In genomic region chr10:67764012-67764822, GRCh38 we compare ENCODE assay signal across 8 cellular contexts.
DNase-seq lines count a peak whose midpoint lies in the region; ATAC-seq, FAIRE-seq and TF ChIP-seq lines count a peak whose summit lies in the region.

No MANE protein-coding gene starts in this region.

- no peaks in the 10 kb centered on the region for H3K36me3 ChIP-seq in psoas muscle (ENCODE audit: insufficient read depth in 1 of 2, low read depth in 1 of 2)

- WGBS in right cardiac atrium: under 1% methylated on average over 56 of the region's 56 CpGs
- WGBS in psoas muscle, 3 donors: 0 to 1% (median 0%) methylated on average over 56 of the region's 56 CpGs

- no peaks in the 10 kb centered on the region for H3K9me3 ChIP-seq in T-helper 17 cell (ENCODE audit: control insufficient read depth, low read length, poor library complexity, severe bottlenecking)
- no peaks in the 10 kb centered on the region for H3K9me3 ChIP-seq in right cardiac atrium (ENCODE audit: control insufficient read depth, low read length)
- H3K9me3 ChIP-seq in psoas muscle: no peaks in the 10 kb centered on the region

- no peaks in the 10 kb centered on the region for H3K27me3 ChIP-seq in right cardiac atrium (ENCODE audit: control insufficient read depth, insufficient read depth)
- no peaks in the 10 kb centered on the region for H3K27me3 ChIP-seq in psoas muscle (ENCODE audit: insufficient read depth in 3 of 3, low read length in 2 of 3)

- peak overlapping the region; percentile 91 for H3K27ac ChIP-seq in right cardiac atrium (ENCODE audit: low read length)
- H3K27ac ChIP-seq in psoas muscle: peak overlapping the region; percentile 91

- peak; percentile 87 for ATAC-seq in HG02938 (IDR thresholded peaks at IDR 0.05; ENCODE audit: unreplicated experiment)
- ATAC-seq in T-helper 17 cell: peak; percentile 83
- ATAC-seq in right cardiac atrium: peak; percentile 97
- peak; percentile 92 to 94 (median 94) for ATAC-seq in psoas muscle

- peaks cover 2% of the 10 kb centered on the region for H3K36me3 Mint-ChIP-seq in T-helper 17 cell (ENCODE audit: low read depth)

- FAIRE-seq in urothelium cell line (lab: Jason Lieb, UNC): peak; percentile 53

- TF ChIP-seq CTCF in GM13977 (IDR thresholded peaks at IDR 0.05; ENCODE audit: extremely low read depth, insufficient read depth, missing control alignments) (no peak), psoas muscle (IDR thresholded peaks at IDR 0.05) (no peak)

- H3K4me1 Mint-ChIP-seq in T-helper 17 cell: peaks cover 8% of the 10 kb centered on the region

- peak overlapping the region; percentile 99 for H3K27ac Mint-ChIP-seq in T-helper 17 cell

- H3K4me3 Mint-ChIP-seq in T-helper 17 cell: peak overlapping the region; percentile 91

- intact Hi-C loops in right cardiac atrium (cut with DNase I): loop anchor here in 1 of 4 donors (5.0 kb wide), 1 partner anchor 67 kb away; the partner anchor contains the start of gene CTNNA3
- intact Hi-C loops in psoas muscle (cut with DNase I): loop anchor here in 1 of 2 donors (10.0 kb wide), 1 partner anchor 229 kb away; no protein-coding TSS in a partner anchor

- in situ Hi-C loops in GM13977 (cut with MboI; ENCODE audit: low pct_unique_long_range_greater_than_20kb, low sequenced_read_pairs, unreplicated experiment): no loop called here

- H3K27me3 Mint-ChIP-seq in T-helper 17 cell: no peaks in the 10 kb centered on the region

- DNase-seq in GM13977 (ENCODE audit: low spot score): peak; percentile 74
- DNase-seq in NCI-H1694 treated with DMSO at 0.1 percent for 48 hours (lab: John Stamatoyannopoulos, UW): peak; percentile 89
- DNase-seq in T-helper 17 cell: peak; percentile 77 to 99 (median 92)
- DNase-seq in anterior cingulate cortex (lab: John Stamatoyannopoulos, UW): peak; percentile 63 to 98 (median 92)
- DNase-seq in right cardiac atrium: peak; percentile 90 to 96 (median 95)
- peak; percentile 89 to 95 for DNase-seq in psoas muscle
- DNase-seq in urothelium cell line (ENCODE audit: low spot score): peak; percentile 90

- H3K4me1 ChIP-seq in right cardiac atrium (ENCODE audit: control insufficient read depth, insufficient read depth, low read length): no peaks in the 10 kb centered on the region
- no peaks in the 10 kb centered on the region for H3K4me1 ChIP-seq in psoas muscle

- peak overlapping the region; percentile 98 for H3K4me3 ChIP-seq in right cardiac atrium (ENCODE audit: low read length)
- peak overlapping the region; percentile 85 for H3K4me3 ChIP-seq in psoas muscle

Comparison
In these comparisons a context has a peak if more than half of its experiments do, and no peak if none do; other contexts are left out.
1. Peak in every context shown above with its lines: DNase-seq, ATAC-seq, H3K4me3 ChIP-seq and H3K27ac ChIP-seq.